In genomic region chr20:21312813-21313471, GRCh38 we compare ENCODE assay signal across 2 cellular contexts.
TF ChIP-seq lines count a peak whose summit lies in the region.

No MANE protein-coding gene starts in this region.

TF ChIP-seq in HepG2, 621 proteins besides CTCF, POLR2A, EP300 and RAD21:
- no peak for TF ChIP-seq ZSCAN5A (CRISPR knock-in tag; IDR thresholded peaks at IDR 0.05; ENCODE audit: borderline replicate concordance)
- no peak for TF ChIP-seq ZNF710 (CRISPR knock-in tag; IDR thresholded peaks at IDR 0.05; ENCODE audit: borderline replicate concordance)
- TF ChIP-seq HIC2 (CRISPR knock-in tag; IDR thresholded peaks at IDR 0.05; ENCODE audit: low read depth) = no peak
- peak; percentile 58 for TF ChIP-seq RBM22 (optimal IDR thresholded peaks at IDR 0.05; ENCODE audit: low read length)
- TF ChIP-seq WIZ (CRISPR knock-in tag; IDR thresholded peaks at IDR 0.05) = 0 out of 2 replicates have a peak, but pooled peaks have one; percentile 18
- no peak for TF ChIP-seq NFKB2 (CRISPR knock-in tag; IDR thresholded peaks at IDR 0.05; ENCODE audit: borderline replicate concordance)
- no peak for TF ChIP-seq BRD4 (CRISPR knock-in tag; IDR thresholded peaks at IDR 0.05)
- no peak for TF ChIP-seq TCF12 (IDR thresholded peaks at IDR 0.05)
- TF ChIP-seq TCF12 (CRISPR knock-in tag; IDR thresholded peaks at IDR 0.05) = no peak
- no peak for TF ChIP-seq IRF2 (CRISPR knock-in tag; IDR thresholded peaks at IDR 0.05)
- TF ChIP-seq TBX2 (CRISPR knock-in tag; IDR thresholded peaks at IDR 0.05; ENCODE audit: borderline replicate concordance) = peak; percentile 28; the same call in 1 of the 2 replicates
- no peak for TF ChIP-seq IRF9 (CRISPR knock-in tag; IDR thresholded peaks at IDR 0.05; ENCODE audit: borderline replicate concordance)
- TF ChIP-seq ZNF850 (CRISPR knock-in tag; conservative IDR thresholded peaks at IDR 0.05) = no peak
- no peak for TF ChIP-seq MTA1 (CRISPR knock-in tag; IDR thresholded peaks at IDR 0.05; ENCODE audit: borderline replicate concordance)
- no peak for TF ChIP-seq ZNF547 (CRISPR knock-in tag; IDR thresholded peaks at IDR 0.05)
- TF ChIP-seq ETV6 (CRISPR knock-in tag; conservative IDR thresholded peaks at IDR 0.05) = no peak

TF ChIP-seq in K562, 482 proteins besides CTCF, POLR2A, EP300 and RAD21:
- TF ChIP-seq CBX2 (IDR thresholded peaks at IDR 0.05; ENCODE audit: insufficient read depth, low read length, poor library complexity, severe bottlenecking) (no peak), CHD7 (IDR thresholded peaks at IDR 0.05; ENCODE audit: low read depth, low read length) (no peak), ETV6 (IDR thresholded peaks at IDR 0.05; ENCODE audit: borderline replicate concordance in 1 of 2, low read depth in 2 of 2, low read length in 1 of 2) (no peak), ETV6 (CRISPR knock-in tag; IDR thresholded peaks at IDR 0.05; ENCODE audit: borderline replicate concordance) (no peak), ZNF398 (CRISPR knock-in tag; IDR thresholded peaks at IDR 0.05) (no peak), ZBTB40 (IDR thresholded peaks at IDR 0.05) (no peak), ZBTB40 (CRISPR knock-in tag; IDR thresholded peaks at IDR 0.05) (no peak)
TF ChIP-seq in K562: peak in this region for 0.
